Comparison of ENCODE assay signal across 2 cellular contexts in the genomic region with DNA sequence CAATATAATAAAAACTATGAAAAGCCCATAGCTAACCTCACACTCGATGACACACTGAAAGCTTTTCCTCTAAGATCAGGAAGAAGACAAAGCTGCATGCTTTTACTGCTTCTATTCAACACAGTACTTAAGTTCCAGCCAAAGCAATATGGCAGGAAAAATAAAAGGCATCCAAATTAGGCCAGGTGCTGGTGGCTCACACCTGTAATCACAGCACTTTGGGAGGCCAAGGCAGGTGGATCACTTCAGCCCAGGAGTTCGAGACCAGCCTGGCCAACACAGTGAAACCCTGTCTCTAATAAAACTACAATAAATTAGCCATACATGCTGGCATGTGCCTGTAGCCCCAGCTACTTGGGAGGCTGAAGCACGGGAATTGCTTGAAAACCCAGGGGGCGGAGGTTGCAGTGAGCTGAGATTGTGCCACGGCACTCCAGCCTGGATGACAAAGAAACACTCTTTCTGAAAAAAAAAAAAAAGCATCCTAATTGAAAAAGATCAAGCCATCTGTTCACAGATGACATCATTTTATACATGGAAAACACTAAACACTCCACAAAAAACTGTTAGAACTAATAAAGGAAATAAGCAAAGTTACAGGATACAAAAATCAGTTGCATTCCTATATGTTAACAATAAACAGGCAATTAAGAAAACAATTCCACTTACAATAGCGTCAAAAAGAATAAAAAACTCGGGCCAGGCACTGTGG.
TF ChIP-seq lines count a peak whose summit lies in the region.

No MANE protein-coding gene starts in this region.

TF ChIP-seq in HEK293, 187 proteins besides CTCF, POLR2A, EP300 and RAD21:
- TF ChIP-seq, protein P1, sequence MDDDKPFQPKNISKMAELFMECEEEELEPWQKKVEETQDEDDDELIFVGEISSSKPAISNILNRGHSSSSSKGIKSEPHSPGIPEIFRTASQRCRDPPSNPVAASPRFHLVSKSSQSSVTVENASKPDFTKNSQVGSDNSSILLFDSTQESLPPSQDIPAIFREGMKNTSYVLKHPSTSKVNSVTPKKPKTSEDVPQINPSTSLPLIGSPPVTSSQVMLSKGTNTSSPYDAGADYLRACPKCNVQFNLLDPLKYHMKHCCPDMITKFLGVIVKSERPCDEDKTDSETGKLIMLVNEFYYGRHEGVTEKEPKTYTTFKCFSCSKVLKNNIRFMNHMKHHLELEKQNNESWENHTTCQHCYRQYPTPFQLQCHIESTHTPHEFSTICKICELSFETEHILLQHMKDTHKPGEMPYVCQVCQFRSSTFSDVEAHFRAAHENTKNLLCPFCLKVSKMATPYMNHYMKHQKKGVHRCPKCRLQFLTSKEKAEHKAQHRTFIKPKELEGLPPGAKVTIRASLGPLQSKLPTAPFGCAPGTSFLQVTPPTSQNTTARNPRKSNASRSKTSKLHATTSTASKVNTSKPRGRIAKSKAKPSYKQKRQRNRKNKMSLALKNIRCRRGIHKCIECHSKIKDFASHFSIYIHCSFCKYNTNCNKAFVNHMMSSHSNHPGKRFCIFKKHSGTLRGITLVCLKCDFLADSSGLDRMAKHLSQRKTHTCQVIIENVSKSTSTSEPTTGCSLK (tag by site-specific recombination; IDR thresholded peaks at IDR 0.05): 0 out of 2 replicates have a peak, but pooled peaks have one; percentile 48
- TF ChIP-seq, protein P2, sequence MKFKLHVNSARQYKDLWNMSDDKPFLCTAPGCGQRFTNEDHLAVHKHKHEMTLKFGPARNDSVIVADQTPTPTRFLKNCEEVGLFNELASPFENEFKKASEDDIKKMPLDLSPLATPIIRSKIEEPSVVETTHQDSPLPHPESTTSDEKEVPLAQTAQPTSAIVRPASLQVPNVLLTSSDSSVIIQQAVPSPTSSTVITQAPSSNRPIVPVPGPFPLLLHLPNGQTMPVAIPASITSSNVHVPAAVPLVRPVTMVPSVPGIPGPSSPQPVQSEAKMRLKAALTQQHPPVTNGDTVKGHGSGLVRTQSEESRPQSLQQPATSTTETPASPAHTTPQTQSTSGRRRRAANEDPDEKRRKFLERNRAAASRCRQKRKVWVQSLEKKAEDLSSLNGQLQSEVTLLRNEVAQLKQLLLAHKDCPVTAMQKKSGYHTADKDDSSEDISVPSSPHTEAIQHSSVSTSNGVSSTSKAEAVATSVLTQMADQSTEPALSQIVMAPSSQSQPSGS (tag by site-specific recombination; IDR thresholded peaks at IDR 0.05; ENCODE audit: low read depth): peak; percentile 86
- peak; percentile 93 for TF ChIP-seq SETDB1 (IDR thresholded peaks at IDR 0.05; ENCODE audit: insufficient read length, low read length)
- TF ChIP-seq ZXDB (tag by site-specific recombination; IDR thresholded peaks at IDR 0.05): no peak
- TF ChIP-seq, protein P3, sequence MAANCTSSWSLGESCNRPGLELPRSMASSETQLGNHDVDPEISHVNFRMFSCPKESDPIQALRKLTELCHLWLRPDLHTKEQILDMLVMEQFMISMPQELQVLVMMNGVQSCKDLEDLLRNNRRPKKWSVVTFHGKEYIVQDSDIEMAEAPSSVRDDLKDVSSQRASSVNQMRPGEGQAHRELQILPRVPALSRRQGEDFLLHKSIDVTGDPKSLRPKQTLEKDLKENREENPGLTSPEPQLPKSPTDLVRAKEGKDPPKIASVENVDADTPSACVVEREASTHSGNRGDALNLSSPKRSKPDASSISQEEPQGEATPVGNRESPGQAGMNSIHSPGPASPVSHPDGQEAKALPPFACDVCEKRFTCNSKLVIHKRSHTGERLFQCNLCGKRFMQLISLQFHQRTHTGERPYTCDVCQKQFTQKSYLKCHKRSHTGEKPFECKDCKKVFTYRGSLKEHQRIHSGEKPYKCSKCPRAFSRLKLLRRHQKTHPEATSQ (tag by site-specific recombination; IDR thresholded peaks at IDR 0.05): peak; percentile 75; the same call in 1 of the 2 replicates
- TF ChIP-seq, protein P4, sequence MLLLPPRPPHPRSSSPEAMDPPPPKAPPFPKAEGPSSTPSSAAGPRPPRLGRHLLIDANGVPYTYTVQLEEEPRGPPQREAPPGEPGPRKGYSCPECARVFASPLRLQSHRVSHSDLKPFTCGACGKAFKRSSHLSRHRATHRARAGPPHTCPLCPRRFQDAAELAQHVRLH (tag by site-specific recombination; IDR thresholded peaks at IDR 0.05): peak; percentile 69; the same call in 1 of the 2 replicates
- no peak for TF ChIP-seq ZNF214 (tag by site-specific recombination; IDR thresholded peaks at IDR 0.05; ENCODE audit: borderline replicate concordance)
- TF ChIP-seq, protein P5, sequence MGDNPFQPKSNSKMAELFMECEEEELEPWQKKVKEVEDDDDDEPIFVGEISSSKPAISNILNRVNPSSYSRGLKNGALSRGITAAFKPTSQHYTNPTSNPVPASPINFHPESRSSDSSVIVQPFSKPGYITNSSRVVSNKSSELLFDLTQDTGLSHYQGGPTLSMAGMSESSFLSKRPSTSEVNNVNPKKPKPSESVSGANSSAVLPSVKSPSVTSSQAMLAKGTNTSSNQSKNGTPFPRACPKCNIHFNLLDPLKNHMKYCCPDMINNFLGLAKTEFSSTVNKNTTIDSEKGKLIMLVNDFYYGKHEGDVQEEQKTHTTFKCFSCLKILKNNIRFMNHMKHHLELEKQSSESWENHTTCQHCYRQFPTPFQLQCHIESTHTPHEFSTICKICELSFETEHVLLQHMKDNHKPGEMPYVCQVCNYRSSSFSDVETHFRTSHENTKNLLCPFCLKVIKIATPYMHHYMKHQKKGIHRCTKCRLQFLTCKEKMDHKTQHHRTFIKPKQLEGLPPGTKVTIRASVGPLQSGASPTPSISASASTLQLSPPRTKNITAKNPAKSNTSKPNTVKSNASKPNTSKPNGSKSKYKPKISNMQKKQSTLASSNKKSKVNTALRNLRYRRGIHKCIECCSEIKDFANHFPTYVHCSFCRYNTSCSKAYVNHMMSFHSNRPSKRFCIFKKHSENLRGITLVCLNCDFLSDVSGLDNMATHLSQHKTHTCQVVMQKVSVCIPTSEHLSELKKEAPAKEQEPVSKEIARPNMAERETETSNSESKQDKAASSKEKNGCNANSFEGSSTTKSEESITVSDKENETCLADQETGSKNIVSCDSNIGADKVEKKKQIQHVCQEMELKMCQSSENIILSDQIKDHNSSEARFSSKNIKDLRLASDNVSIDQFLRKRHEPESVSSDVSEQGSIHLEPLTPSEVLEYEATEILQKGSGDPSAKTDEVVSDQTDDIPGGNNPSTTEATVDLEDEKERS (tag by site-specific recombination; IDR thresholded peaks at IDR 0.05): 0 out of 2 replicates have a peak, but pooled peaks have one; percentile 57
- TF ChIP-seq ZNF610 (tag by site-specific recombination; IDR thresholded peaks at IDR 0.05; ENCODE audit: borderline replicate concordance): 0 out of 2 replicates have a peak, but pooled peaks have one; percentile 49

TF ChIP-seq in K562, 482 proteins besides CTCF, POLR2A, EP300 and RAD21:
- TF ChIP-seq SMARCA5 (IDR thresholded peaks at IDR 0.05) (peak; percentile 34; the same call in 1 of the 2 replicates), MCM3 (IDR thresholded peaks at IDR 0.05) (no peak), ARNT (IDR thresholded peaks at IDR 0.05) (0 out of 4 replicates have a peak, but pooled peaks of 1 of the 2 experiments have one; percentile 25), ZNF695 (CRISPR knock-in tag; IDR thresholded peaks at IDR 0.05) (no peak), CBX3 (IDR thresholded peaks at IDR 0.05; ENCODE audit: borderline replicate concordance in 1 of 2, low read length in 2 of 2) (peak in 1 of 2 experiments; percentile 90; a peak in 1 of 3 replicates), CCAR2 (IDR thresholded peaks at IDR 0.05; ENCODE audit: low read depth, low read length) (no peak), ZNF830 (CRISPR knock-in tag; IDR thresholded peaks at IDR 0.05) (no peak), KDM1A (IDR thresholded peaks at IDR 0.05) (peak in 1 of 2 experiments; percentile 22; a peak in 1 of 4 replicates), BMI1 (IDR thresholded peaks at IDR 0.05; ENCODE audit: low read length) (no peak), CBX5 (IDR thresholded peaks at IDR 0.05; ENCODE audit: borderline replicate concordance, low read depth) (0 out of 2 replicates have a peak, but pooled peaks have one; percentile 60), RBM39 (optimal IDR thresholded peaks at IDR 0.05; ENCODE audit: low read depth, low read length) (no peak), POU5F1 (IDR thresholded peaks at IDR 0.05; ENCODE audit: borderline replicate concordance, low read depth, low read length, partially characterized antibody) (no peak), TRIM28 (IDR thresholded peaks at IDR 0.05) (peak; percentile 82; the same call in 1 of the 2 replicates), CCNT2 (IDR thresholded peaks at IDR 0.05; ENCODE audit: borderline replicate concordance, extremely low read depth, insufficient read length, low read depth, low read length) (no peak)
TF ChIP-seq in K562: peak in this region for 6.
